Comparison of ENCODE assay signal across 1 cellular context in the genomic region with DNA sequence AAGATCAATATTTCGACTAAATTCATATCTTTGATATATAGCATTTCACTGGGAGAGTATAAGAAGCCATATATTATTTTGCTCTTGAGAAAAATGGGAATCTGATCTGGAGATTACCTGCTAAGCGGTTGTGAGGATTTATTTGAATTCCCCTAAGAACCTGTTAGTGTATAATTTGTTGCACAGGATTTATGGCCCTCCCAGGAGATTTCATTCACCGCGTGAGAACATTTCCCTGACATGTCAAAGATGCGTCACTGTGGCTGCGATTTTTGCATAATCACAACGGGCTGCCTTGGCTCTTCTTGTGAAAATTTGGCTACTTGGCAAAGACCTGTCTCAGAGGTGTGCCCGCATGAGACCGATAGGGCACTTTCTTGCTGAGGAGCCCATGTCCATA.
TF ChIP-seq lines count a peak whose summit lies in the region.

No MANE protein-coding gene starts in this region.

TF ChIP-seq in HEK293, 187 proteins besides CTCF, POLR2A, EP300 and RAD21 (continued from another document and continues in another):
- TF ChIP-seq, protein P1, sequence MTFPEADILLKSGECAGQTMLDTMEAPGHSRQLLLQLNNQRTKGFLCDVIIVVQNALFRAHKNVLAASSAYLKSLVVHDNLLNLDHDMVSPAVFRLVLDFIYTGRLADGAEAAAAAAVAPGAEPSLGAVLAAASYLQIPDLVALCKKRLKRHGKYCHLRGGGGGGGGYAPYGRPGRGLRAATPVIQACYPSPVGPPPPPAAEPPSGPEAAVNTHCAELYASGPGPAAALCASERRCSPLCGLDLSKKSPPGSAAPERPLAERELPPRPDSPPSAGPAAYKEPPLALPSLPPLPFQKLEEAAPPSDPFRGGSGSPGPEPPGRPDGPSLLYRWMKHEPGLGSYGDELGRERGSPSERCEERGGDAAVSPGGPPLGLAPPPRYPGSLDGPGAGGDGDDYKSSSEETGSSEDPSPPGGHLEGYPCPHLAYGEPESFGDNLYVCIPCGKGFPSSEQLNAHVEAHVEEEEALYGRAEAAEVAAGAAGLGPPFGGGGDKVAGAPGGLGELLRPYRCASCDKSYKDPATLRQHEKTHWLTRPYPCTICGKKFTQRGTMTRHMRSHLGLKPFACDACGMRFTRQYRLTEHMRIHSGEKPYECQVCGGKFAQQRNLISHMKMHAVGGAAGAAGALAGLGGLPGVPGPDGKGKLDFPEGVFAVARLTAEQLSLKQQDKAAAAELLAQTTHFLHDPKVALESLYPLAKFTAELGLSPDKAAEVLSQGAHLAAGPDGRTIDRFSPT (tag by site-specific recombination; IDR thresholded peaks at IDR 0.05): peak; percentile 73
- TF ChIP-seq, protein P2, sequence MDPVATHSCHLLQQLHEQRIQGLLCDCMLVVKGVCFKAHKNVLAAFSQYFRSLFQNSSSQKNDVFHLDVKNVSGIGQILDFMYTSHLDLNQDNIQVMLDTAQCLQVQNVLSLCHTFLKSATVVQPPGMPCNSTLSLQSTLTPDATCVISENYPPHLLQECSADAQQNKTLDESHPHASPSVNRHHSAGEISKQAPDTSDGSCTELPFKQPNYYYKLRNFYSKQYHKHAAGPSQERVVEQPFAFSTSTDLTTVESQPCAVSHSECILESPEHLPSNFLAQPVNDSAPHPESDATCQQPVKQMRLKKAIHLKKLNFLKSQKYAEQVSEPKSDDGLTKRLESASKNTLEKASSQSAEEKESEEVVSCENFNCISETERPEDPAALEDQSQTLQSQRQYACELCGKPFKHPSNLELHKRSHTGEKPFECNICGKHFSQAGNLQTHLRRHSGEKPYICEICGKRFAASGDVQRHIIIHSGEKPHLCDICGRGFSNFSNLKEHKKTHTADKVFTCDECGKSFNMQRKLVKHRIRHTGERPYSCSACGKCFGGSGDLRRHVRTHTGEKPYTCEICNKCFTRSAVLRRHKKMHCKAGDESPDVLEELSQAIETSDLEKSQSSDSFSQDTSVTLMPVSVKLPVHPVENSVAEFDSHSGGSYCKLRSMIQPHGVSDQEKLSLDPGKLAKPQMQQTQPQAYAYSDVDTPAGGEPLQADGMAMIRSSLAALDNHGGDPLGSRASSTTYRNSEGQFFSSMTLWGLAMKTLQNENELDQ (tag by site-specific recombination; IDR thresholded peaks at IDR 0.05; ENCODE audit: low read depth): no peak
- no peak for TF ChIP-seq ZNF175 (tag by site-specific recombination; IDR thresholded peaks at IDR 0.05)
- TF ChIP-seq, protein P3, sequence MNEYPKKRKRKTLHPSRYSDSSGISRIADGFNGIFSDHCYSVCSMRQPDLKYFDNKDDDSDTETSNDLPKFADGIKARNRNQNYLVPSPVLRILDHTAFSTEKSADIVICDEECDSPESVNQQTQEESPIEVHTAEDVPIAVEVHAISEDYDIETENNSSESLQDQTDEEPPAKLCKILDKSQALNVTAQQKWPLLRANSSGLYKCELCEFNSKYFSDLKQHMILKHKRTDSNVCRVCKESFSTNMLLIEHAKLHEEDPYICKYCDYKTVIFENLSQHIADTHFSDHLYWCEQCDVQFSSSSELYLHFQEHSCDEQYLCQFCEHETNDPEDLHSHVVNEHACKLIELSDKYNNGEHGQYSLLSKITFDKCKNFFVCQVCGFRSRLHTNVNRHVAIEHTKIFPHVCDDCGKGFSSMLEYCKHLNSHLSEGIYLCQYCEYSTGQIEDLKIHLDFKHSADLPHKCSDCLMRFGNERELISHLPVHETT (tag by site-specific recombination; IDR thresholded peaks at IDR 0.05): peak; percentile 70
- no peak for TF ChIP-seq ZBTB20 (tag by site-specific recombination; IDR thresholded peaks at IDR 0.05)
- 0 out of 2 replicates have a peak, but pooled peaks have one; percentile 32 for TF ChIP-seq ZNF221 (tag by site-specific recombination; IDR thresholded peaks at IDR 0.05; ENCODE audit: borderline replicate concordance)
- peak; percentile 71 for TF ChIP-seq KLF10 (tag by site-specific recombination; IDR thresholded peaks at IDR 0.05)
- TF ChIP-seq, protein P4, sequence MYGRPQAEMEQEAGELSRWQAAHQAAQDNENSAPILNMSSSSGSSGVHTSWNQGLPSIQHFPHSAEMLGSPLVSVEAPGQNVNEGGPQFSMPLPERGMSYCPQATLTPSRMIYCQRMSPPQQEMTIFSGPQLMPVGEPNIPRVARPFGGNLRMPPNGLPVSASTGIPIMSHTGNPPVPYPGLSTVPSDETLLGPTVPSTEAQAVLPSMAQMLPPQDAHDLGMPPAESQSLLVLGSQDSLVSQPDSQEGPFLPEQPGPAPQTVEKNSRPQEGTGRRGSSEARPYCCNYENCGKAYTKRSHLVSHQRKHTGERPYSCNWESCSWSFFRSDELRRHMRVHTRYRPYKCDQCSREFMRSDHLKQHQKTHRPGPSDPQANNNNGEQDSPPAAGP (tag by site-specific recombination; IDR thresholded peaks at IDR 0.05): no peak
- peak; percentile 95 for TF ChIP-seq SP7 (tag by site-specific recombination; IDR thresholded peaks at IDR 0.05)
- no peak for TF ChIP-seq ZNF747 (tag by site-specific recombination; IDR thresholded peaks at IDR 0.05)
- TF ChIP-seq ZNF292 (tag by site-specific recombination; IDR thresholded peaks at IDR 0.05; ENCODE audit: borderline replicate concordance, low read depth): no peak
- TF ChIP-seq, protein P5, sequence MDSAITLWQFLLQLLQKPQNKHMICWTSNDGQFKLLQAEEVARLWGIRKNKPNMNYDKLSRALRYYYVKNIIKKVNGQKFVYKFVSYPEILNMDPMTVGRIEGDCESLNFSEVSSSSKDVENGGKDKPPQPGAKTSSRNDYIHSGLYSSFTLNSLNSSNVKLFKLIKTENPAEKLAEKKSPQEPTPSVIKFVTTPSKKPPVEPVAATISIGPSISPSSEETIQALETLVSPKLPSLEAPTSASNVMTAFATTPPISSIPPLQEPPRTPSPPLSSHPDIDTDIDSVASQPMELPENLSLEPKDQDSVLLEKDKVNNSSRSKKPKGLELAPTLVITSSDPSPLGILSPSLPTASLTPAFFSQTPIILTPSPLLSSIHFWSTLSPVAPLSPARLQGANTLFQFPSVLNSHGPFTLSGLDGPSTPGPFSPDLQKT (IDR thresholded peaks at IDR 0.05; ENCODE audit: borderline replicate concordance, low read depth, low read length): no peak
- TF ChIP-seq, protein P6, sequence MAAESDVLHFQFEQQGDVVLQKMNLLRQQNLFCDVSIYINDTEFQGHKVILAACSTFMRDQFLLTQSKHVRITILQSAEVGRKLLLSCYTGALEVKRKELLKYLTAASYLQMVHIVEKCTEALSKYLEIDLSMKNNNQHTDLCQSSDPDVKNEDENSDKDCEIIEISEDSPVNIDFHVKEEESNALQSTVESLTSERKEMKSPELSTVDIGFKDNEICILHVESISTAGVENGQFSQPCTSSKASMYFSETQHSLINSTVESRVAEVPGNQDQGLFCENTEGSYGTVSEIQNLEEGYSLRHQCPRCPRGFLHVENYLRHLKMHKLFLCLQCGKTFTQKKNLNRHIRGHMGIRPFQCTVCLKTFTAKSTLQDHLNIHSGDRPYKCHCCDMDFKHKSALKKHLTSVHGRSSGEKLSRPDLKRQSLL (tag by site-specific recombination; IDR thresholded peaks at IDR 0.05): no peak
- TF ChIP-seq, protein P7, sequence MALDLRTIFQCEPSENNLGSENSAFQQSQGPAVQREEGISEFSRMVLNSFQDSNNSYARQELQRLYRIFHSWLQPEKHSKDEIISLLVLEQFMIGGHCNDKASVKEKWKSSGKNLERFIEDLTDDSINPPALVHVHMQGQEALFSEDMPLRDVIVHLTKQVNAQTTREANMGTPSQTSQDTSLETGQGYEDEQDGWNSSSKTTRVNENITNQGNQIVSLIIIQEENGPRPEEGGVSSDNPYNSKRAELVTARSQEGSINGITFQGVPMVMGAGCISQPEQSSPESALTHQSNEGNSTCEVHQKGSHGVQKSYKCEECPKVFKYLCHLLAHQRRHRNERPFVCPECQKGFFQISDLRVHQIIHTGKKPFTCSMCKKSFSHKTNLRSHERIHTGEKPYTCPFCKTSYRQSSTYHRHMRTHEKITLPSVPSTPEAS (tag by site-specific recombination; IDR thresholded peaks at IDR 0.05): no peak
- TF ChIP-seq ZNF114 (tag by site-specific recombination; IDR thresholded peaks at IDR 0.05): no peak
- no peak for TF ChIP-seq ZNF664 (tag by site-specific recombination; IDR thresholded peaks at IDR 0.05)
- no peak for TF ChIP-seq ZNF16 (tag by site-specific recombination; IDR thresholded peaks at IDR 0.05; ENCODE audit: low read depth)
- no peak for TF ChIP-seq YY1 (tag by site-specific recombination; IDR thresholded peaks at IDR 0.05)
- TF ChIP-seq, protein P8, sequence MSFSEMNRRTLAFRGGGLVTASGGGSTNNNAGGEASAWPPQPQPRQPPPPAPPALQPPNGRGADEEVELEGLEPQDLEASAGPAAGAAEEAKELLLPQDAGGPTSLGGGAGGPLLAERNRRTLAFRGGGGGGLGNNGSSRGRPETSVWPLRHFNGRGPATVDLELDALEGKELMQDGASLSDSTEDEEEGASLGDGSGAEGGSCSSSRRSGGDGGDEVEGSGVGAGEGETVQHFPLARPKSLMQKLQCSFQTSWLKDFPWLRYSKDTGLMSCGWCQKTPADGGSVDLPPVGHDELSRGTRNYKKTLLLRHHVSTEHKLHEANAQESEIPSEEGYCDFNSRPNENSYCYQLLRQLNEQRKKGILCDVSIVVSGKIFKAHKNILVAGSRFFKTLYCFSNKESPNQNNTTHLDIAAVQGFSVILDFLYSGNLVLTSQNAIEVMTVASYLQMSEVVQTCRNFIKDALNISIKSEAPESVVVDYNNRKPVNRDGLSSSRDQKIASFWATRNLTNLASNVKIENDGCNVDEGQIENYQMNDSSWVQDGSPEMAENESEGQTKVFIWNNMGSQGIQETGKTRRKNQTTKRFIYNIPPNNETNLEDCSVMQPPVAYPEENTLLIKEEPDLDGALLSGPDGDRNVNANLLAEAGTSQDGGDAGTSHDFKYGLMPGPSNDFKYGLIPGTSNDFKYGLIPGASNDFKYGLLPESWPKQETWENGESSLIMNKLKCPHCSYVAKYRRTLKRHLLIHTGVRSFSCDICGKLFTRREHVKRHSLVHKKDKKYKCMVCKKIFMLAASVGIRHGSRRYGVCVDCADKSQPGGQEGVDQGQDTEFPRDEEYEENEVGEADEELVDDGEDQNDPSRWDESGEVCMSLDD (tag by site-specific recombination; IDR thresholded peaks at IDR 0.05): no peak
- peak; percentile 95 for TF ChIP-seq SCRT2 (tag by site-specific recombination; IDR thresholded peaks at IDR 0.05)
- TF ChIP-seq, protein P9, sequence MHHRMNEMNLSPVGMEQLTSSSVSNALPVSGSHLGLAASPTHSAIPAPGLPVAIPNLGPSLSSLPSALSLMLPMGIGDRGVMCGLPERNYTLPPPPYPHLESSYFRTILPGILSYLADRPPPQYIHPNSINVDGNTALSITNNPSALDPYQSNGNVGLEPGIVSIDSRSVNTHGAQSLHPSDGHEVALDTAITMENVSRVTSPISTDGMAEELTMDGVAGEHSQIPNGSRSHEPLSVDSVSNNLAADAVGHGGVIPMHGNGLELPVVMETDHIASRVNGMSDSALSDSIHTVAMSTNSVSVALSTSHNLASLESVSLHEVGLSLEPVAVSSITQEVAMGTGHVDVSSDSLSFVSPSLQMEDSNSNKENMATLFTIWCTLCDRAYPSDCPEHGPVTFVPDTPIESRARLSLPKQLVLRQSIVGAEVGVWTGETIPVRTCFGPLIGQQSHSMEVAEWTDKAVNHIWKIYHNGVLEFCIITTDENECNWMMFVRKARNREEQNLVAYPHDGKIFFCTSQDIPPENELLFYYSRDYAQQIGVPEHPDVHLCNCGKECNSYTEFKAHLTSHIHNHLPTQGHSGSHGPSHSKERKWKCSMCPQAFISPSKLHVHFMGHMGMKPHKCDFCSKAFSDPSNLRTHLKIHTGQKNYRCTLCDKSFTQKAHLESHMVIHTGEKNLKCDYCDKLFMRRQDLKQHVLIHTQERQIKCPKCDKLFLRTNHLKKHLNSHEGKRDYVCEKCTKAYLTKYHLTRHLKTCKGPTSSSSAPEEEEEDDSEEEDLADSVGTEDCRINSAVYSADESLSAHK (tag by site-specific recombination; IDR thresholded peaks at IDR 0.05): no peak
- peak; percentile 61; the same call in 1 of the 2 replicates for TF ChIP-seq ZNF24 (tag by site-specific recombination; IDR thresholded peaks at IDR 0.05)
- no peak for TF ChIP-seq ZNF248 (tag by site-specific recombination; IDR thresholded peaks at IDR 0.05)
- TF ChIP-seq, protein P10, sequence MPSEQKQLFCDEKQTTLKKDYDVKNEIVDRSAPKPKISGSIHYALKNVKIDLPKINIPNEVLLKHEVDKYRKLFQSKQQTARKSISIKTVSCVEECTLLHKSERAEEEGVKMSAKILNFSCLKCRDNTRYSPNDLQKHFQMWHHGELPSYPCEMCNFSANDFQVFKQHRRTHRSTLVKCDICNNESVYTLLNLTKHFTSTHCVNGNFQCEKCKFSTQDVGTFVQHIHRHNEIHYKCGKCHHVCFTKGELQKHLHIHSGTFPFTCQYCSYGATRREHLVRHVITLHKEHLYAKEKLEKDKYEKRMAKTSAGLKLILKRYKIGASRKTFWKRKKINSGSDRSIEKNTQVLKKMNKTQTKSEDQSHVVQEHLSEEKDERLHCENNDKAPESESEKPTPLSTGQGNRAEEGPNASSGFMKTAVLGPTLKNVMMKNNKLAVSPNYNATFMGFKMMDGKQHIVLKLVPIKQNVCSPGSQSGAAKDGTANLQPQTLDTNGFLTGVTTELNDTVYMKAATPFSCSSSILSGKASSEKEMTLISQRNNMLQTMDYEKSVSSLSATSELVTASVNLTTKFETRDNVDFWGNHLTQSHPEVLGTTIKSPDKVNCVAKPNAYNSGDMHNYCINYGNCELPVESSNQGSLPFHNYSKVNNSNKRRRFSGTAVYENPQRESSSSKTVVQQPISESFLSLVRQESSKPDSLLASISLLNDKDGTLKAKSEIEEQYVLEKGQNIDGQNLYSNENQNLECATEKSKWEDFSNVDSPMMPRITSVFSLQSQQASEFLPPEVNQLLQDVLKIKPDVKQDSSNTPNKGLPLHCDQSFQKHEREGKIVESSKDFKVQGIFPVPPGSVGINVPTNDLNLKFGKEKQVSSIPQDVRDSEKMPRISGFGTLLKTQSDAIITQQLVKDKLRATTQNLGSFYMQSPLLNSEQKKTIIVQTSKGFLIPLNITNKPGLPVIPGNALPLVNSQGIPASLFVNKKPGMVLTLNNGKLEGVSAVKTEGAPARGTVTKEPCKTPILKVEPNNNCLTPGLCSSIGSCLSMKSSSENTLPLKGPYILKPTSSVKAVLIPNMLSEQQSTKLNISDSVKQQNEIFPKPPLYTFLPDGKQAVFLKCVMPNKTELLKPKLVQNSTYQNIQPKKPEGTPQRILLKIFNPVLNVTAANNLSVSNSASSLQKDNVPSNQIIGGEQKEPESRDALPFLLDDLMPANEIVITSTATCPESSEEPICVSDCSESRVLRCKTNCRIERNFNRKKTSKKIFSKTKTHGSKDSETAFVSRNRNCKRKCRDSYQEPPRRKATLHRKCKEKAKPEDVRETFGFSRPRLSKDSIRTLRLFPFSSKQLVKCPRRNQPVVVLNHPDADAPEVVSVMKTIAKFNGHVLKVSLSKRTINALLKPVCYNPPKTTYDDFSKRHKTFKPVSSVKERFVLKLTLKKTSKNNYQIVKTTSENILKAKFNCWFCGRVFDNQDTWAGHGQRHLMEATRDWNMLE (tag by site-specific recombination; conservative IDR thresholded peaks at IDR 0.05; ENCODE audit: low read depth): no peak
- TF ChIP-seq, protein P11, sequence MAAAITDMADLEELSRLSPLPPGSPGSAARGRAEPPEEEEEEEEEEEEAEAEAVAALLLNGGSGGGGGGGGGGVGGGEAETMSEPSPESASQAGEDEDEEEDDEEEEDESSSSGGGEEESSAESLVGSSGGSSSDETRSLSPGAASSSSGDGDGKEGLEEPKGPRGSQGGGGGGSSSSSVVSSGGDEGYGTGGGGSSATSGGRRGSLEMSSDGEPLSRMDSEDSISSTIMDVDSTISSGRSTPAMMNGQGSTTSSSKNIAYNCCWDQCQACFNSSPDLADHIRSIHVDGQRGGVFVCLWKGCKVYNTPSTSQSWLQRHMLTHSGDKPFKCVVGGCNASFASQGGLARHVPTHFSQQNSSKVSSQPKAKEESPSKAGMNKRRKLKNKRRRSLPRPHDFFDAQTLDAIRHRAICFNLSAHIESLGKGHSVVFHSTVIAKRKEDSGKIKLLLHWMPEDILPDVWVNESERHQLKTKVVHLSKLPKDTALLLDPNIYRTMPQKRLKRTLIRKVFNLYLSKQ (tag by site-specific recombination; IDR thresholded peaks at IDR 0.05; ENCODE audit: borderline replicate concordance): no peak
- TF ChIP-seq HOXC10 (CRISPR knock-in tag; IDR thresholded peaks at IDR 0.05): no peak
- no peak for TF ChIP-seq ZNF791 (tag by site-specific recombination; IDR thresholded peaks at IDR 0.05)
- TF ChIP-seq ZNF776 (tag by site-specific recombination; IDR thresholded peaks at IDR 0.05; ENCODE audit: borderline replicate concordance): no peak
- TF ChIP-seq SP2 (tag by site-specific recombination; IDR thresholded peaks at IDR 0.05): no peak
